Comparison of ENCODE assay signal across 9 cellular contexts in the genomic region with DNA sequence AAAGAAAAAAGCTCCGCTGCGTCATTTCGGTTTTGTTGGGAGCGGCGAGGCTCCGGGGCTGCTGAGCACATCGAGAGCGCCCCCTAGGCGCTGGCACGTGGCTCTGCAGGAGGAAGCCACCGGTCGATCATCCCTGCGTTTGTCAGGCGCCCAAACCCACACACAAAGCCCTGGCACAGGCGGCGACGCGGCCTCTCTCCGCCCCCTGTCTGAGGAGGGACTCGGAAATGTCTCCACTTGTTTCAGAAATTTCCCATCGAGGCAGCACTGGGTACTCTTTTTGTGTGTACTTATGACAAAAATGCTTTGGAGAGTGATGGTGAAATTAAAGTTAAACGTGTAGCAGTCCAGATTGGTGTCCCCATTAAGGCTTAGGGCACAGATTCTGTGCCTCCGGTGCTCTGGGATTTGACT.
DNase-seq lines count a peak whose midpoint lies in the region; ATAC-seq and TF ChIP-seq lines count a peak whose summit lies in the region.
"Had no signal": no experiment of that assay in that cellular context is flagged by ENCODE, and none has a peak within 500 bp of the region (broad histone marks: within the 10 kb centered on the region; RNA-seq: fewer than 3 reads in every experiment).

No MANE protein-coding gene starts in this region.

- ATAC-seq in GM18517 (IDR thresholded peaks at IDR 0.05; ENCODE audit: unreplicated experiment) (peak; percentile 57), HG03354 (IDR thresholded peaks at IDR 0.05; ENCODE audit: poor library complexity, severe bottlenecking, unreplicated experiment) (peak; percentile 92), GM21619 (IDR thresholded peaks at IDR 0.05; ENCODE audit: unreplicated experiment) (no peak)
- ATAC-seq: naive thymus-derived CD4-positive, alpha-beta T cell had no signal

- DNase-seq in AG09319 (ENCODE audit: extremely low read depth, low read depth) (no peak), NCI-H510A treated with DMSO at 0.1 percent for 48 hours (lab: John Stamatoyannopoulos, UW) (peak; percentile 71), globus pallidus (ENCODE audit: low spot score) (peak; percentile 61), posterior vena cava (ENCODE audit: low spot score) (peak; percentile 82)
- DNase-seq in activated CD8-positive, alpha-beta memory T cell treated with anti-CD3 and anti-CD28 coated beads, Interleukin-2, amount 50 U/mL, for 48 hours = peak; percentile 78

- TF ChIP-seq CTCF in AG09319 (IDR thresholded peaks at IDR 0.05; ENCODE audit: low read depth, low read length) = peak; percentile 39

- intact Hi-C loops in posterior vena cava (cut with DNase I) = no loop called here
